In genomic region chr19:35519291-35519690, GRCh38 we compare ENCODE assay signal across 1 cellular context.
TF ChIP-seq lines count a peak whose summit lies in the region.

No MANE protein-coding gene starts in this region.

TF ChIP-seq in HEK293, 187 proteins besides CTCF, POLR2A, EP300 and RAD21 (continued from another document):
- TF ChIP-seq ZNF639 (tag by site-specific recombination; IDR thresholded peaks at IDR 0.05) = no peak
- TF ChIP-seq KLF8 (tag by site-specific recombination; IDR thresholded peaks at IDR 0.05) = no peak
- no peak for TF ChIP-seq ZNF549 (tag by site-specific recombination; IDR thresholded peaks at IDR 0.05)
- TF ChIP-seq ZNF221 (tag by site-specific recombination; IDR thresholded peaks at IDR 0.05; ENCODE audit: borderline replicate concordance) = no peak
- TF ChIP-seq ZBTB17 (tag by site-specific recombination; IDR thresholded peaks at IDR 0.05) = 0 out of 2 replicates have a peak, but pooled peaks have one; percentile 14
- peak; percentile 62 for TF ChIP-seq KLF1 (tag by site-specific recombination; IDR thresholded peaks at IDR 0.05)
- TF ChIP-seq ZBTB49 (tag by site-specific recombination; IDR thresholded peaks at IDR 0.05; ENCODE audit: low read depth) = no peak
- no peak for TF ChIP-seq ZSCAN5A (tag by site-specific recombination; IDR thresholded peaks at IDR 0.05)
TF ChIP-seq in HEK293: peak in this region for 3.
